1 cellular context compared by ENCODE assay signal in genomic region chr3:70982274-70982673, GRCh38.
TF ChIP-seq lines count a peak whose summit lies in the region.

No MANE protein-coding gene starts in this region.

TF ChIP-seq in WTC11, 78 proteins besides CTCF, POLR2A, EP300 and RAD21 (continued from another document):
- TF ChIP-seq JAZF1 (CRISPR knock-in tag; IDR thresholded peaks at IDR 0.05) (no peak), NFATC4 (CRISPR knock-in tag; IDR thresholded peaks at IDR 0.05) (no peak)
